In genomic region chr17:7989781-7990655, GRCh38 we compare ENCODE assay signal across 1 cellular context.
A peak's percentile ranks its signal among the peaks of the same experiment; 100 is the strongest.
TF ChIP-seq lines count a peak whose summit lies in the region.

No MANE protein-coding gene starts in this region.

TF ChIP-seq in HepG2, 621 proteins besides CTCF, POLR2A, EP300 and RAD21 (continues in another document):
- TF ChIP-seq ZHX1 (CRISPR knock-in tag; IDR thresholded peaks at IDR 0.05; ENCODE audit: low read depth) = no peak
- TF ChIP-seq RFX1 (IDR thresholded peaks at IDR 0.05) = no peak
- TF ChIP-seq CREB1 (IDR thresholded peaks at IDR 0.05) = no peak
- no peak for TF ChIP-seq CREB1 (CRISPR knock-in tag; IDR thresholded peaks at IDR 0.05)
- peak; percentile 70 for TF ChIP-seq TFDP2 (CRISPR knock-in tag; IDR thresholded peaks at IDR 0.05)
- 0 out of 2 replicates have a peak, but pooled peaks have one; percentile 25 for TF ChIP-seq MEIS2 (CRISPR knock-in tag; IDR thresholded peaks at IDR 0.05)
- TF ChIP-seq NCOA2 (CRISPR knock-in tag; IDR thresholded peaks at IDR 0.05) = no peak
- no peak for TF ChIP-seq KAT2B (IDR thresholded peaks at IDR 0.05; ENCODE audit: borderline replicate concordance, low read depth, low read length)
- TF ChIP-seq NFE2 (CRISPR knock-in tag; IDR thresholded peaks at IDR 0.05) = no peak
- no peak for TF ChIP-seq ZNF703 (CRISPR knock-in tag; IDR thresholded peaks at IDR 0.05; ENCODE audit: borderline replicate concordance)
- no peak for TF ChIP-seq ONECUT2 (CRISPR knock-in tag; IDR thresholded peaks at IDR 0.05)
- TF ChIP-seq SNRNP70 (IDR thresholded peaks at IDR 0.05; ENCODE audit: low read depth, low read length) = no peak
- no peak for TF ChIP-seq HOXA7 (CRISPR knock-in tag; IDR thresholded peaks at IDR 0.05)
- no peak for TF ChIP-seq MTF1 (CRISPR knock-in tag; IDR thresholded peaks at IDR 0.05)
- no peak for TF ChIP-seq ZNF44 (CRISPR knock-in tag; IDR thresholded peaks at IDR 0.05)
- no peak for TF ChIP-seq ZNF580 (CRISPR knock-in tag; IDR thresholded peaks at IDR 0.05; ENCODE audit: borderline replicate concordance, low read depth)
- TF ChIP-seq STAT5B (CRISPR knock-in tag; IDR thresholded peaks at IDR 0.05) = no peak
- TF ChIP-seq SP140L (CRISPR knock-in tag; IDR thresholded peaks at IDR 0.05; ENCODE audit: borderline replicate concordance) = no peak
- no peak; the same call in 1 of the 2 replicates for TF ChIP-seq IRX3 (CRISPR knock-in tag; IDR thresholded peaks at IDR 0.05; ENCODE audit: borderline replicate concordance, low read depth)
- no peak for TF ChIP-seq ZNF530 (CRISPR knock-in tag; IDR thresholded peaks at IDR 0.05; ENCODE audit: low read depth)
- no peak for TF ChIP-seq ZNF3 (CRISPR knock-in tag; IDR thresholded peaks at IDR 0.05)
- TF ChIP-seq POLR2AphosphoS5 (IDR thresholded peaks at IDR 0.05; ENCODE audit: low read depth, low read length) = 0 out of 2 replicates have a peak, but pooled peaks have one; percentile 25
- TF ChIP-seq FOXO4 (CRISPR knock-in tag; conservative IDR thresholded peaks at IDR 0.05) = no peak
- no peak; the same call in 1 of the 2 replicates for TF ChIP-seq ZNF350 (CRISPR knock-in tag; IDR thresholded peaks at IDR 0.05; ENCODE audit: borderline replicate concordance, low read depth)
- TF ChIP-seq FIP1L1 (IDR thresholded peaks at IDR 0.05; ENCODE audit: borderline replicate concordance, insufficient read depth, low read depth, low read length) = no peak
- TF ChIP-seq ZNF407 (CRISPR knock-in tag; IDR thresholded peaks at IDR 0.05; ENCODE audit: not compliant biosample characterization) = no peak
- TF ChIP-seq THAP7 (CRISPR knock-in tag; IDR thresholded peaks at IDR 0.05) = no peak
- TF ChIP-seq CBX1 (IDR thresholded peaks at IDR 0.05; ENCODE audit: low read depth) = no peak
- TF ChIP-seq ZNF710 (CRISPR knock-in tag; IDR thresholded peaks at IDR 0.05; ENCODE audit: borderline replicate concordance) = no peak
- no peak for TF ChIP-seq RBAK (CRISPR knock-in tag; IDR thresholded peaks at IDR 0.05)
- TF ChIP-seq ZNF746 (CRISPR knock-in tag; IDR thresholded peaks at IDR 0.05) = no peak
- TF ChIP-seq NFE2L1 (CRISPR knock-in tag; IDR thresholded peaks at IDR 0.05; ENCODE audit: borderline replicate concordance) = no peak
- TF ChIP-seq IRF1 (CRISPR knock-in tag; IDR thresholded peaks at IDR 0.05; ENCODE audit: low read depth) = no peak
- TF ChIP-seq ZNF574 (CRISPR knock-in tag; IDR thresholded peaks at IDR 0.05) = peak; percentile 44; the same call in 1 of the 2 replicates
- no peak for TF ChIP-seq SOX6 (IDR thresholded peaks at IDR 0.05)
- TF ChIP-seq SOX6 (CRISPR knock-in tag; IDR thresholded peaks at IDR 0.05) = no peak
- no peak for TF ChIP-seq ZFP36L2 (CRISPR knock-in tag; IDR thresholded peaks at IDR 0.05)
- no peak for TF ChIP-seq MLX (CRISPR knock-in tag; IDR thresholded peaks at IDR 0.05)
- TF ChIP-seq LBX2 (CRISPR knock-in tag; IDR thresholded peaks at IDR 0.05; ENCODE audit: borderline replicate concordance) = 0 out of 2 replicates have a peak, but pooled peaks have one; percentile 18
- no peak for TF ChIP-seq ZBTB8A (CRISPR knock-in tag; IDR thresholded peaks at IDR 0.05; ENCODE audit: borderline replicate concordance, low read depth)
